In genomic region chr6:30570263-30570662, GRCh38 we compare ENCODE assay signal across 7 cellular contexts. TPM values are rescaled to one million over a fixed set of nuclear protein-coding genes. Genes with fewer than 3 reads are reported as not detected.
DNase-seq lines count a peak whose midpoint lies in the region; ATAC-seq and TF ChIP-seq lines count a peak whose summit lies in the region.

No MANE protein-coding gene starts in this region.

- H3K36me3 Mint-ChIP-seq in T-cell = no peaks in the 10 kb centered on the region

- peak overlapping the region; percentile 57; the same call in 1 of the 2 replicates for H3K4me3 ChIP-seq in H7 (ENCODE audit: insufficient read depth, low read depth, low read length)
- peak overlapping the region; percentile 94 for H3K4me3 ChIP-seq in fibroblast of villous mesenchyme (ENCODE audit: low read depth, low read length)
- H3K4me3 ChIP-seq in skeletal muscle satellite cell (ENCODE audit: low read length) = peak overlapping the region; percentile 88

- H3K27ac ChIP-seq in substantia nigra (ENCODE audit: low read depth, low read length, poor library complexity, severe bottlenecking) = no peak overlapping the region

- H3K4me3 Mint-ChIP-seq in T-cell = peak overlapping the region; percentile 97 to 100 (median 98)

- H3K9me3 ChIP-seq in skeletal muscle satellite cell (replicated peaks; ENCODE audit: low read length) = no peaks in the 10 kb centered on the region

- peak overlapping the region; percentile 97 for H3K4me2 ChIP-seq in skeletal muscle satellite cell (ENCODE audit: low read length)

- ATAC-seq in T-cell (replicated peaks in 1 of 4) (no peak), GM18520 (IDR thresholded peaks at IDR 0.05; ENCODE audit: unreplicated experiment) (no peak)

- no peak for TF ChIP-seq CTCF in fibroblast of villous mesenchyme (IDR thresholded peaks at IDR 0.05; ENCODE audit: insufficient read depth, low read depth, low read length)

- no peaks in the 10 kb centered on the region for H3K9me3 Mint-ChIP-seq in T-cell

- peaks cover 59 to 70% (median 69%) of the 10 kb centered on the region in 3 donors for H3K4me1 Mint-ChIP-seq in T-cell

- DNase-seq in H7 = no peak
- no peak for DNase-seq in T-cell
- DNase-seq in fibroblast of villous mesenchyme (ENCODE audit: low read depth) = no peak
- no peak for DNase-seq in substantia nigra (lab: John Stamatoyannopoulos, UW)
- no peak for DNase-seq in Kasumi-1 (lab: John Stamatoyannopoulos, UW)

- peak overlapping the region; percentile 92 for H3K9ac ChIP-seq in skeletal muscle satellite cell (ENCODE audit: low read depth, low read length)

- CTCF ChIA-PET in T-cell (lab: Charles Lee) = interaction anchor here (0.6 to 2.1 kb wide), 10 partner anchors 13 to 107 kb away, joined by 3 to 15 read pairs (median 3); partner anchors contain the start of genes MRPS18B (in 1 of the 2) and PRR3 (in 1 of the 2)

- H3K27ac Mint-ChIP-seq in T-cell = peak overlapping the region; percentile 50 to 98

- peaks cover 12% of the 10 kb centered on the region for H3K4me1 ChIP-seq in skeletal muscle satellite cell (ENCODE audit: control insufficient read depth, insufficient read depth, low read length)

- H3K27me3 Mint-ChIP-seq in T-cell = no peaks in the 10 kb centered on the region

- POLR2A ChIA-PET in T-cell (lab: Charles Lee) = interaction anchor here (0.6 to 2.3 kb wide), 8 partner anchors 13 to 510 kb away, joined by 3 to 21 read pairs (median 5); partner anchors contain the start of genes GNL1 (in 2 of the 2) and PRR3 (in 2 of the 2)

- H3K36me3 ChIP-seq in H7 (replicated peaks; ENCODE audit: control insufficient read depth, insufficient read depth, low read length) (no peaks in the 10 kb centered on the region), skeletal muscle satellite cell (ENCODE audit: insufficient read depth, low read length) (no peaks in the 10 kb centered on the region)

- no peaks in the 10 kb centered on the region; the same call in 1 of the 2 replicates for H3K27me3 ChIP-seq in H7 (ENCODE audit: control insufficient read depth, insufficient read depth, low read length)
- no peaks in the 10 kb centered on the region for H3K27me3 ChIP-seq in skeletal muscle satellite cell (ENCODE audit: control insufficient read depth, insufficient read depth, low read length)

RNA-seq across cellular contexts. Expression of gene ABCF1, which starts 1.0 kb away (rescaled TPM):
- total RNA-seq in H7 (2014; rRNA removed; shearing (Covaris generic)) = 52.1 and 55.7 TPM in 2 replicates
- 10 to 100 TPM; 61.1 to 89.9 (median 73.8) TPM for total RNA-seq in T-cell
- 30.9 and 37.6 TPM in 2 replicates for total RNA-seq in fibroblast of villous mesenchyme
- 34.5 and 34.7 TPM in 2 replicates for total RNA-seq in skeletal muscle satellite cell (2012; rRNA removed)

RNA-seq across cellular contexts. Expression of gene PRR3, which starts 13.2 kb away (rescaled TPM):
- total RNA-seq in H7 (2014; rRNA removed; shearing (Covaris generic)) = 14.3 and 14.7 TPM in 2 replicates
- 10 to 100 TPM; 12.8 to 22.1 (median 19.7) TPM for total RNA-seq in T-cell
- total RNA-seq in fibroblast of villous mesenchyme = 5.8 and 6.0 TPM in 2 replicates
- 3.9 and 10.4 TPM in 2 replicates for total RNA-seq in skeletal muscle satellite cell (2012; rRNA removed)

RNA-seq across cellular contexts. Expression of gene GNL1, which starts 14.0 kb away (rescaled TPM):
- total RNA-seq in H7 (2014; rRNA removed; shearing (Covaris generic)) = 59.0 and 78.4 TPM in 2 replicates
- total RNA-seq in T-cell (100 to 1,000 TPM in 2 of 5 donors, 10 to 100 TPM in 3; 65.5 to 167 (median 72.9) TPM), fibroblast of villous mesenchyme (50.3 and 52.7 TPM in 2 replicates)
- total RNA-seq in skeletal muscle satellite cell (2012; rRNA removed) = 35.4 and 41.1 TPM in 2 replicates

RNA-seq across cellular contexts. Expression of gene PPP1R10, which starts 46.8 kb away (rescaled TPM):
- total RNA-seq in H7 (2014; rRNA removed; shearing (Covaris generic)) = 47.3 and 62.3 TPM in 2 replicates
- total RNA-seq in T-cell (100 to 1,000 TPM; 104 to 170 (median 163) TPM), fibroblast of villous mesenchyme (37.7 and 70.4 TPM in 2 replicates)
- 32.3 and 33.0 TPM in 2 replicates for total RNA-seq in skeletal muscle satellite cell (2012; rRNA removed)

RNA-seq across cellular contexts. Expression of gene MRPS18B, which starts 47.4 kb away (rescaled TPM):
- 112 and 121 TPM in 2 replicates for total RNA-seq in H7 (2014; rRNA removed; shearing (Covaris generic))
- total RNA-seq in T-cell (10 to 100 TPM; 20.7 to 55.5 (median 50.2) TPM), fibroblast of villous mesenchyme (79.5 and 81.2 TPM in 2 replicates)
- 83.7 and 109 TPM in 2 replicates for total RNA-seq in skeletal muscle satellite cell (2012; rRNA removed)
